In the genomic region with DNA sequence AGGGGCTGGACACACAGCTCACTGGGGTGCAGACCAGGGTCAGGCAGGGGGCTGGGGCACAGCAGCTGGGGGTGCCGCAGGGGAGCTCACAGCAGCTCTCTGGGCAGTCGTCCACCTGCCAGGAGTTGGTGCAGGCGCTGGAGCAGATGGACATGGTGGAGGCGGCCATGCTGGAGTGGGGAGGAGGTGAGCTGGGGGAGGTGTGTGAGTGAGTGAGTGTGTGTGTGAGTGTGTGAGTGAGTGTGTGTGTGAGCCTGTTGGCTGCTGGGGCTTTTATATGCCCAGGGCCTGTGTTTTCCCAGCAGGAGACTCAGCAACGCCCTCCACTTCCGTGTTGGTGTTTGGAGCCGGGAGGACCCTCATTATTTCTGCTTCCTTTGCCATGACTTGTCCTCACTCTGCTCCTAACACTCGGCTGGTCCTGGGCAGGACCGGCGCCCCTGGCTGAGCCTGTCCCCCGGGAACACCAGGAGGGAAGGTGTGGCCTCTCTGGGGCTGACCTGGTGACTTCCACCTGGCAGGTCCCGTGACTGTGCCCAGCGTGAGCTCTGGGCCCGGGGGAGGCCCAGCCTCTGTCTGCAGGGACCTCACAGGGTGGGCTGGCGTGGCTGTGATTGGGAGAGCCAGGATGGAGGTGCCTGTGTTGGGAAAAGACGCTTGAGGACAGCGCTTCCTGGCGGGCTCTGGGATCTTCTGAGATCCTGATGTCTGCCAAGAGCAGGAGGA, we compare ENCODE assay signal across 19 cellular contexts. TPM values are rescaled to one million over a fixed set of nuclear protein-coding genes. Genes with fewer than 3 reads are reported as not detected.
DNase-seq lines count a peak whose midpoint lies in the region; ATAC-seq and FAIRE-seq lines count a peak whose summit lies in the region.
"Had no signal": no experiment of that assay in that cellular context is flagged by ENCODE, and none has a peak within 500 bp of the region (broad histone marks: within the 10 kb centered on the region; RNA-seq: fewer than 3 reads in every experiment).

TSS of gene KRTAP10-2 (minus strand) at position 216 of the 726 bp plus-strand sequence. CDS start at position 169, 47 bp downstream.

- DNase-seq in activated T-cell treated with anti-CD3 and anti-CD28 coated beads, Interleukin-2, amount 50 U/mL, for 24 hours, result peak; percentile 12
- no peak for DNase-seq in activated T-cell treated with anti-CD3 and anti-CD28 coated beads, Interleukin-2, amount 50 U/mL, for 72 hours
- DNase-seq in NCI-H2227 treated with DMSO at 0.1 percent for 48 hours (lab: John Stamatoyannopoulos, UW), result peak; percentile 47
- DNase-seq in left colon, result peak in 1 of 2 donors; percentile 12
- DNase-seq in stimulated activated CD8-positive, alpha-beta memory T cell treated with anti-CD3 and anti-CD28 coated beads, Interleukin-4, amount 100 ng/mL, for 48 hours, result peak; percentile 17
- DNase-seq in small intestine, result no peak
- no peak for DNase-seq in SJCRH30
- DNase-seq: esophagus squamous epithelium, hippocampal formation, KBM-7, NCI-H1436 treated with DMSO at 0.1 percent for 48 hours, SHP77 had no signal

- WGBS in small intestine, 3 donors, result 46 to 63% (median 51%) methylated on average over 18 of the region's 18 CpGs

- no peaks in the 10 kb centered on the region for H3K9me3 ChIP-seq in small intestine (ENCODE audit: control insufficient read depth, low read depth)
- H3K9me3 ChIP-seq in SJCRH30 (replicated peaks), result peaks cover 3% of the 10 kb centered on the region; the same call in 1 of the 2 replicates
- H3K9me3 ChIP-seq: prostate gland had no signal

- peaks cover 14% of the 10 kb centered on the region for H3K36me3 Mint-ChIP-seq in activated T-cell treated with anti-CD3 and anti-CD28 coated beads, Interleukin-2, amount 50 U/mL, for 24 hours (ENCODE audit: low read depth)
- peaks cover 12 to 20% of the 10 kb centered on the region in 2 donors for H3K36me3 Mint-ChIP-seq in activated T-cell treated with anti-CD3 and anti-CD28 coated beads, Interleukin-2, amount 50 U/mL, for 72 hours (ENCODE audit: insufficient read depth in 2 of 2)

- H3K27me3 ChIP-seq in small intestine (ENCODE audit: control insufficient read depth in 2 of 2, insufficient read depth in 2 of 2, low read length in 2 of 2), result no peaks in the 10 kb centered on the region
- H3K27me3 ChIP-seq in SJCRH30, result no peaks in the 10 kb centered on the region

- peaks cover 24% of the 10 kb centered on the region for H3K4me1 Mint-ChIP-seq in activated T-cell treated with anti-CD3 and anti-CD28 coated beads, Interleukin-2, amount 50 U/mL, for 24 hours (ENCODE audit: low read depth)
- H3K4me1 Mint-ChIP-seq in activated T-cell treated with anti-CD3 and anti-CD28 coated beads, Interleukin-2, amount 50 U/mL, for 72 hours (ENCODE audit: low read depth), result peaks cover 18% of the 10 kb centered on the region

- no peaks in the 10 kb centered on the region for H3K27me3 Mint-ChIP-seq in activated T-cell treated with anti-CD3 and anti-CD28 coated beads, Interleukin-2, amount 50 U/mL, for 24 hours
- no peaks in the 10 kb centered on the region for H3K27me3 Mint-ChIP-seq in activated T-cell treated with anti-CD3 and anti-CD28 coated beads, Interleukin-2, amount 50 U/mL, for 72 hours (ENCODE audit: low read depth)

- intact Hi-C loops in left colon (cut with DNase I, micrococcal nuclease), result no loop called here

- no peak for FAIRE-seq in small intestine (lab: Jason Lieb, UNC)
- FAIRE-seq: colon, GM12878 had no signal

- H3K4me3 ChIP-seq in small intestine (ENCODE audit: low read depth in 1 of 2, low read length in 2 of 2) (no peak within 1 kb of the TSS), SJCRH30 (no peak within 1 kb of the TSS)
- H3K4me3 ChIP-seq: adrenal gland, esophagus squamous epithelium, GM12878, prostate gland had no signal

- H3K36me3 ChIP-seq in small intestine (ENCODE audit: control insufficient read depth in 2 of 2, insufficient read depth in 2 of 2, low read length in 2 of 2), result no peaks in the 10 kb centered on the region
- no peaks in the 10 kb centered on the region for H3K36me3 ChIP-seq in SJCRH30
- H3K36me3 ChIP-seq: adrenal gland, esophagus squamous epithelium, prostate gland had no signal

- H3K4me3 Mint-ChIP-seq in activated T-cell treated with anti-CD3 and anti-CD28 coated beads, Interleukin-2, amount 50 U/mL, for 24 hours, result no peak within 1 kb of the TSS
- no peak within 1 kb of the TSS for H3K4me3 Mint-ChIP-seq in activated T-cell treated with anti-CD3 and anti-CD28 coated beads, Interleukin-2, amount 50 U/mL, for 72 hours

- ATAC-seq in activated T-cell treated with anti-CD3 and anti-CD28 coated beads, Interleukin-2, amount 50 U/mL, for 72 hours (replicated peaks in 1 of 2), result no peak
- peak; percentile 60 for ATAC-seq in left colon
- ATAC-seq in GM21390 (IDR thresholded peaks at IDR 0.05; ENCODE audit: unreplicated experiment), result no peak
- ATAC-seq: GM12878 had no signal

- no peak within 1 kb of the TSS for H3K27ac ChIP-seq in small intestine (ENCODE audit: low read depth in 1 of 2, low read length in 1 of 2)
- H3K27ac ChIP-seq in SJCRH30, result no peak within 1 kb of the TSS
- H3K27ac ChIP-seq: adrenal gland, esophagus squamous epithelium, prostate gland had no signal

- peaks cover 17% of the 10 kb centered on the region for H3K9me3 Mint-ChIP-seq in activated T-cell treated with anti-CD3 and anti-CD28 coated beads, Interleukin-2, amount 50 U/mL, for 24 hours
- peaks cover 13 to 16% of the 10 kb centered on the region in 2 donors for H3K9me3 Mint-ChIP-seq in activated T-cell treated with anti-CD3 and anti-CD28 coated beads, Interleukin-2, amount 50 U/mL, for 72 hours

- H3K4me1 ChIP-seq in small intestine (ENCODE audit: control insufficient read depth in 2 of 2, insufficient read depth in 1 of 2, low read depth in 1 of 2, low read length in 1 of 2), result no peaks in the 10 kb centered on the region
- H3K4me1 ChIP-seq in SJCRH30, result no peaks in the 10 kb centered on the region
- H3K4me1 ChIP-seq: adrenal gland, prostate gland had no signal

- H3K27ac Mint-ChIP-seq in activated T-cell treated with anti-CD3 and anti-CD28 coated beads, Interleukin-2, amount 50 U/mL, for 24 hours, result peak within 1 kb of the TSS; percentile 8
- no peak within 1 kb of the TSS for H3K27ac Mint-ChIP-seq in activated T-cell treated with anti-CD3 and anti-CD28 coated beads, Interleukin-2, amount 50 U/mL, for 72 hours

RNA-seq across cellular contexts. Expression of gene KRTAP10-2, which starts in this region (rescaled TPM):
- total RNA-seq in activated T-cell treated with anti-CD3 and anti-CD28 coated beads, Interleukin-2, amount 50 U/mL, for 72 hours, result not detected
- total RNA-seq in left colon, result not detected
- polyA plus RNA-seq in small intestine, result not detected
- total RNA-seq in SJCRH30 (2014; rRNA removed; shearing (Covaris generic)), result not detected in 2 replicates
- total RNA-seq: adrenal gland, Daoy, esophagus squamous epithelium, GM12878, prostate gland, ureter had no signal
- polyA plus RNA-seq: adrenal gland, GM12878 had no signal

Comparison
In these comparisons a context has a peak if more than half of its experiments do, and no peak if none do; other contexts are left out.
1. DNase-seq: peak in activated T-cell treated with anti-CD3 and anti-CD28 coated beads, Interleukin-2, amount 50 U/mL, for 24 hours (single experiment), NCI-H2227 treated with DMSO at 0.1 percent for 48 hours (single experiment) and stimulated activated CD8-positive, alpha-beta memory T cell treated with anti-CD3 and anti-CD28 coated beads, Interleukin-4, amount 100 ng/mL, for 48 hours (single experiment); none in activated T-cell treated with anti-CD3 and anti-CD28 coated beads, Interleukin-2, amount 50 U/mL, for 72 hours (0 of 2), small intestine (single experiment) and SJCRH30 (0 of 2).
2. Peak in ATAC-seq in left colon; RNA of the gene not detected or under 1 TPM.